Comparison of ENCODE assay signal across 13 cellular contexts in the genomic region with DNA sequence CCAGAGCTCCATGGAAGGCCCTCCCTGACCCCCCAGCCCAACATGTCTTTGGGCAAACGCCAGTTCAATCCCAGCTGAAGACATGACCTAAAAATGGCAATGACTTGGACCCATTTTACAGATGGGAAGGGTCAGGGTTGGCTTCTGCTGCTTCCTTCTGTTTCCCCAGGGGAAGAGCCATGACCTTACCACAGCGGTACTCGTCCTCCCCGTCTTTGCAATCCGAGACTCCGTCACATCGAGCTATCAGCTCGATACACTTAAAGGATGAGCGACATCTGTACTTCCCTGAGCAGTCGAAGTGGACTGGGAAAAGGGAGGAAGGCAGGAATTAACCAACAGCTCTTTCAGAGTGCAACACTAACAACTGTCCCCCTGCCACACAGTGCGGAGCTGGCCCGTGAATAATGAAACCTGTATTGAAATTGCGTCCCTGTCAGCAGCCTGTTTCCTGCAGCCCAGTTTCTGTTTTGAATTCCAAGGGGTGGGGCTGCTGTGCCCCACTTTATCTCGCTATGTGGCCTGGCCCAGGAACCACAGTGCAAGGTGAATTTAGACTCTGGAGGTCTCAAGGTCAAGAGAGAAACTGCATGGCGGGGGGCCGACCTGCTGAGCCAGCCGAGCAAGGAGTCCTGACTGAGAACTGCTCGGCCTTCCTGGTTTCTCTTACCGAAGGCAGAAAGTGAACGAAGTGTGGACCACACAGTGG. TPM values are rescaled to one million over a fixed set of nuclear protein-coding genes. Genes with fewer than 3 reads are reported as not detected.
DNase-seq lines count a peak whose midpoint lies in the region; ATAC-seq lines count a peak whose summit lies in the region.
"Had no signal": no experiment of that assay in that cellular context is flagged by ENCODE, and none has a peak within 500 bp of the region (broad histone marks: within the 10 kb centered on the region; RNA-seq: fewer than 3 reads in every experiment).

No MANE protein-coding gene starts in this region.

- DNase-seq in activated T-cell treated with anti-CD3 and anti-CD28 coated beads, Interleukin-2, amount 50 U/mL, for 72 hours: no peak
- DNase-seq in activated T-cell treated with anti-CD3 and anti-CD28 coated beads, Interleukin-2, amount 50 U/mL, for 48 hours: no peak
- DNase-seq in RPMI8226 (peak; percentile 40), immature natural killer cell (peak; percentile 21 to 27 (median 25)), KG1 (lab: John Stamatoyannopoulos, UW) (no peak), LoVo (ENCODE audit: low spot score) (no peak)
- no peak for DNase-seq in stimulated activated effector memory CD8-positive, alpha-beta T cell treated with anti-CD3 and anti-CD28 coated beads, Interleukin-12 subunit alpha, Interleukin-12 subunit beta, amount 100 ng/mL, for 72 hours (ENCODE audit: low spot score in 2 of 2)
- DNase-seq: activated CD4-positive, alpha-beta T cell treated with anti-CD3 and anti-CD28 coated beads, Interleukin-2, amount 50 U/mL, for 4 hours had no signal

- no peak overlapping the region for H3K27ac Mint-ChIP-seq in activated T-cell treated with anti-CD3 and anti-CD28 coated beads, Interleukin-2, amount 50 U/mL, for 72 hours
- no peak overlapping the region for H3K27ac Mint-ChIP-seq in immature natural killer cell
- peak overlapping the region; percentile 40 for H3K27ac Mint-ChIP-seq in stimulated activated effector memory CD8-positive, alpha-beta T cell treated with anti-CD3 and anti-CD28 coated beads, Interleukin-12 subunit alpha, Interleukin-12 subunit beta, amount 100 ng/mL, for 72 hours

- peak overlapping the region; percentile 30 to 37 for H3K4me3 Mint-ChIP-seq in activated T-cell treated with anti-CD3 and anti-CD28 coated beads, Interleukin-2, amount 50 U/mL, for 72 hours
- peak overlapping the region; percentile 14 to 66 (median 56) for H3K4me3 Mint-ChIP-seq in immature natural killer cell
- H3K4me3 Mint-ChIP-seq in stimulated activated effector memory CD8-positive, alpha-beta T cell treated with anti-CD3 and anti-CD28 coated beads, Interleukin-12 subunit alpha, Interleukin-12 subunit beta, amount 100 ng/mL, for 72 hours: peak overlapping the region; percentile 53

- no peak for ATAC-seq in activated T-cell treated with anti-CD3 and anti-CD28 coated beads, Interleukin-2, amount 50 U/mL, for 72 hours (replicated peaks in 1 of 2)
- ATAC-seq in stimulated activated effector memory CD8-positive, alpha-beta T cell treated with anti-CD3 and anti-CD28 coated beads, Interleukin-12 subunit alpha, Interleukin-12 subunit beta, amount 100 ng/mL, for 72 hours: peak; percentile 69
- no peak for ATAC-seq in HG03442 (IDR thresholded peaks at IDR 0.05; ENCODE audit: unreplicated experiment)

- peaks cover 6% of the 10 kb centered on the region for H3K27me3 Mint-ChIP-seq in activated T-cell treated with anti-CD3 and anti-CD28 coated beads, Interleukin-2, amount 50 U/mL, for 72 hours (ENCODE audit: low read depth)
- H3K27me3 Mint-ChIP-seq in immature natural killer cell (ENCODE audit: low read depth in 3 of 3): peaks cover 8 to 18% (median 13%) of the 10 kb centered on the region in 3 donors

- no peaks in the 10 kb centered on the region for H3K9me3 Mint-ChIP-seq in activated T-cell treated with anti-CD3 and anti-CD28 coated beads, Interleukin-2, amount 50 U/mL, for 72 hours
- peaks cover 0 to 3% (median 0%) of the 10 kb centered on the region in 6 donors for H3K9me3 Mint-ChIP-seq in immature natural killer cell
- no peaks in the 10 kb centered on the region for H3K9me3 Mint-ChIP-seq in stimulated activated effector memory CD8-positive, alpha-beta T cell treated with anti-CD3 and anti-CD28 coated beads, Interleukin-12 subunit alpha, Interleukin-12 subunit beta, amount 100 ng/mL, for 72 hours

- peaks cover 17 to 45% of the 10 kb centered on the region in 2 donors for H3K36me3 Mint-ChIP-seq in activated T-cell treated with anti-CD3 and anti-CD28 coated beads, Interleukin-2, amount 50 U/mL, for 72 hours (ENCODE audit: insufficient read depth in 2 of 2)
- H3K36me3 Mint-ChIP-seq in immature natural killer cell: peaks cover 0 to 8% (median 0%) of the 10 kb centered on the region in 3 donors
- peaks cover 74% of the 10 kb centered on the region for H3K36me3 Mint-ChIP-seq in stimulated activated effector memory CD8-positive, alpha-beta T cell treated with anti-CD3 and anti-CD28 coated beads, Interleukin-12 subunit alpha, Interleukin-12 subunit beta, amount 100 ng/mL, for 72 hours

- peaks cover 91% of the 10 kb centered on the region for H3K4me1 Mint-ChIP-seq in activated T-cell treated with anti-CD3 and anti-CD28 coated beads, Interleukin-2, amount 50 U/mL, for 72 hours (ENCODE audit: low read depth)
- H3K4me1 Mint-ChIP-seq in immature natural killer cell: peaks cover 15 to 18% of the 10 kb centered on the region in 2 donors
- H3K4me1 Mint-ChIP-seq in stimulated activated effector memory CD8-positive, alpha-beta T cell treated with anti-CD3 and anti-CD28 coated beads, Interleukin-12 subunit alpha, Interleukin-12 subunit beta, amount 100 ng/mL, for 72 hours: peaks cover 75% of the 10 kb centered on the region

RNA-seq across cellular contexts. Expression of a gene that starts 7.0 kb away (rescaled TPM):
- total RNA-seq in activated T-cell treated with anti-CD3 and anti-CD28 coated beads, Interleukin-2, amount 50 U/mL, for 72 hours: 10 to 100 TPM; 57.1 to 91.9 TPM
- under 1 TPM in 1 of 3 donors, not detected in 2; 0.30 TPM for polyA plus RNA-seq in immature natural killer cell
- total RNA-seq: ascending aorta, endothelial cell of umbilical vein, tibial nerve had no signal
- polyA plus RNA-seq: endothelial cell of umbilical vein had no signal

RNA-seq across cellular contexts. Expression of a gene that starts 14.8 kb away (rescaled TPM):
- 10 to 100 TPM; 54.5 to 57.4 TPM for total RNA-seq in activated T-cell treated with anti-CD3 and anti-CD28 coated beads, Interleukin-2, amount 50 U/mL, for 72 hours
- polyA plus RNA-seq in immature natural killer cell: under 1 TPM in 2 of 3 donors, not detected in 1; 0.38 to 0.58 TPM
- total RNA-seq: endothelial cell of umbilical vein, SJSA1 had no signal
- polyA plus RNA-seq: endothelial cell of umbilical vein had no signal

RNA-seq across cellular contexts. Expression of a gene that starts 22.6 kb away (rescaled TPM):
- 1 to 10 TPM in 1 of 2 donors, under 1 TPM in 1; 0.97 to 1.7 TPM for total RNA-seq in activated T-cell treated with anti-CD3 and anti-CD28 coated beads, Interleukin-2, amount 50 U/mL, for 72 hours
- polyA plus RNA-seq in immature natural killer cell: not detected
- total RNA-seq: ascending aorta, endothelial cell of umbilical vein, SJSA1, tibial nerve had no signal
- polyA plus RNA-seq: endothelial cell of umbilical vein had no signal

RNA-seq across cellular contexts. Expression of a gene that starts 38.1 kb away (rescaled TPM):
- total RNA-seq in activated T-cell treated with anti-CD3 and anti-CD28 coated beads, Interleukin-2, amount 50 U/mL, for 72 hours: not detected
- not detected for polyA plus RNA-seq in immature natural killer cell
- total RNA-seq: ascending aorta, endothelial cell of umbilical vein, SJSA1, tibial nerve had no signal
- polyA plus RNA-seq: endothelial cell of umbilical vein had no signal

Comparison
In these comparisons a context has a peak if more than half of its experiments do, and no peak if none do; other contexts are left out.
1. DNase-seq: peak in RPMI8226 (single experiment) and immature natural killer cell (3 of 3); none in activated T-cell treated with anti-CD3 and anti-CD28 coated beads, Interleukin-2, amount 50 U/mL, for 72 hours (0 of 2), activated T-cell treated with anti-CD3 and anti-CD28 coated beads, Interleukin-2, amount 50 U/mL, for 48 hours (0 of 2), stimulated activated effector memory CD8-positive, alpha-beta T cell treated with anti-CD3 and anti-CD28 coated beads, Interleukin-12 subunit alpha, Interleukin-12 subunit beta, amount 100 ng/mL, for 72 hours (0 of 2), KG1 (single experiment) and LoVo (single experiment).
2. Peak in every context shown above with its lines, with median percentiles within 50 percentile points of each other: H3K4me3 Mint-ChIP-seq.